28 cellular contexts compared by ENCODE assay signal in the genomic region with DNA sequence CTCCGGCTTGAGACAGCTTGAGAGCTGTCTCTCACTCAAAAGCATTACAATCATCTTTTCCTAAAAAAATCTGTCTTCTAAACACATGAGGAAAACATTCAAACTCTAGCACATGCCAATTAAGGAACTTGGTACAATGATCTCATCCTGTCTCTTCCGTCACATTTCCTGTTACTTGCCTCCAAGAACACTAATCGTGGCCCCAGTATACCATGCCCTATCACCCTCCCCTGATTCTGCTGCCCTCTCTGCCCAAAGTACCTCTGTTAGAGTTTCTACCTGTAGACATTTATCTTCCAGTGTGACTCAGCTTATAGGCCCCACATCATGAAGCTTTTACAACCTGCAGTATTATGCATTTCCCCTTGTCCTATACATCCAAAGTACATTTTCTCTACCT. TPM values are rescaled to one million over a fixed set of nuclear protein-coding genes. Genes with fewer than 3 reads are reported as not detected.
"Had no signal": no experiment of that assay in that cellular context is flagged by ENCODE, and none has a peak within 500 bp of the region (broad histone marks: within the 10 kb centered on the region; RNA-seq: fewer than 3 reads in every experiment).

No MANE protein-coding gene starts in this region.

- H3K27me3 ChIP-seq: right lobe of liver, testis, upper lobe of left lung had no signal

- H3K36me3 Mint-ChIP-seq: activated naive CD4-positive, alpha-beta T cell treated with anti-CD3 and anti-CD28 coated beads, Interleukin-2, amount 50 U/mL, for 72 hours; naive thymus-derived CD4-positive, alpha-beta T cell; stimulated activated naive B cell treated with anti-CD40 and anti-IgM and Interleukin-4, amounts not matched to agents 10 μg/mL and 1 μg/mL and 100 μg/mL, for 72 hours had no signal

- H3K27ac ChIP-seq: epithelial cell of prostate, heart right ventricle, lower lobe of right lung, right lobe of liver, testis, upper lobe of left lung, WERI-Rb-1 had no signal

- H3K27ac Mint-ChIP-seq: activated naive CD4-positive, alpha-beta T cell treated with anti-CD3 and anti-CD28 coated beads, Interleukin-2, amount 50 U/mL, for 72 hours; activated T-cell treated with anti-CD3 and anti-CD28 coated beads, Interleukin-2, amount 50 U/mL, for 24 hours; activated T-helper 17 cell treated with anti-CD3 and anti-CD28 coated beads, Interleukin-2, amount 50 U/mL, for 72 hours; endodermal cell; naive thymus-derived CD4-positive, alpha-beta T cell; stimulated activated naive B cell treated with anti-CD40 and anti-IgM and Interleukin-4, amounts not matched to agents 10 μg/mL and 1 μg/mL and 100 μg/mL, for 72 hours; T-helper 2 cell treated with Interferon-gamma antibody and Interleukin-4, amounts not matched to agents 5 μg/mL and 100 μg/mL, for 36 hours had no signal

- H3K27me3 Mint-ChIP-seq: central memory CD8-positive, alpha-beta T cell had no signal

- H3K4me1 Mint-ChIP-seq: activated T-helper 17 cell treated with anti-CD3 and anti-CD28 coated beads, Interleukin-2, amount 50 U/mL, for 72 hours; central memory CD8-positive, alpha-beta T cell; naive thymus-derived CD4-positive, alpha-beta T cell; neural crest cell; stimulated activated naive B cell treated with anti-CD40 and anti-IgM and Interleukin-4, amounts not matched to agents 10 μg/mL and 1 μg/mL and 100 μg/mL, for 72 hours had no signal

- H3K4me3 ChIP-seq: heart right ventricle, lower lobe of right lung, right lobe of liver, smooth muscle cell, testis, upper lobe of left lung had no signal

- H3K9me3 ChIP-seq: heart right ventricle, lower lobe of right lung, right lobe of liver, testis, upper lobe of left lung had no signal

- H3K4me3 Mint-ChIP-seq: activated T-cell treated with anti-CD3 and anti-CD28 coated beads, Interleukin-2, amount 50 U/mL, for 24 hours; activated T-helper 17 cell treated with anti-CD3 and anti-CD28 coated beads, Interleukin-2, amount 50 U/mL, for 72 hours; central memory CD8-positive, alpha-beta T cell; endodermal cell; naive thymus-derived CD4-positive, alpha-beta T cell; neural crest cell; stimulated activated naive B cell treated with anti-CD40 and anti-IgM and Interleukin-4, amounts not matched to agents 10 μg/mL and 1 μg/mL and 100 μg/mL, for 72 hours; T-helper 2 cell treated with Interferon-gamma antibody and Interleukin-4, amounts not matched to agents 5 μg/mL and 100 μg/mL, for 36 hours had no signal

- H3K9me3 Mint-ChIP-seq: activated naive CD4-positive, alpha-beta T cell treated with anti-CD3 and anti-CD28 coated beads, Interleukin-2, amount 50 U/mL, for 72 hours; activated T-cell treated with anti-CD3 and anti-CD28 coated beads, Interleukin-2, amount 50 U/mL, for 24 hours; activated T-helper 17 cell treated with anti-CD3 and anti-CD28 coated beads, Interleukin-2, amount 50 U/mL, for 72 hours; endodermal cell; neural crest cell; stimulated activated naive B cell treated with anti-CD40 and anti-IgM and Interleukin-4, amounts not matched to agents 10 μg/mL and 1 μg/mL and 100 μg/mL, for 72 hours; T-helper 2 cell treated with Interferon-gamma antibody and Interleukin-4, amounts not matched to agents 5 μg/mL and 100 μg/mL, for 36 hours had no signal

- DNase-seq: activated CD4-positive, alpha-beta T cell treated with anti-CD3 and anti-CD28 coated beads, Interleukin-2, amount 50 U/mL, for 1 hour; activated CD4-positive, CD25-positive, alpha-beta regulatory T cell treated with anti-CD3 and anti-CD28 coated beads, Interleukin-2, amount 50 U/mL, for 72 hours; activated CD8-positive, alpha-beta memory T cell treated with anti-CD3 and anti-CD28 coated beads, Interleukin-2, amount 50 U/mL, for 4 hours; activated T-cell treated with anti-CD3 and anti-CD28 coated beads, Interleukin-2, amount 50 U/mL, for 24 hours; aorta; endodermal cell; heart right ventricle; kidney; lower lobe of right lung; mesendoderm; naive thymus-derived CD4-positive, alpha-beta T cell; occipital lobe; posterior cingulate gyrus; right lobe of liver; stimulated activated CD4-positive, alpha-beta T cell treated with anti-CD3 and anti-CD28 coated beads, Interleukin-2, amount 100 ng/mL, for 48 hours; stimulated activated CD8-positive, alpha-beta memory T cell treated with anti-CD3 and anti-CD28 coated beads, Interleukin-4, amount 100 ng/mL, for 48 hours; stimulated activated naive B cell treated with anti-CD40 and anti-IgM and Interleukin-4, amounts not matched to agents 10 μg/mL and 1 μg/mL and 100 μg/mL, for 72 hours; testis; upper lobe of left lung; WERI-Rb-1 had no signal

- H3K4me1 ChIP-seq: heart right ventricle, lower lobe of right lung, right lobe of liver, testis had no signal

- ATAC-seq: activated naive CD4-positive, alpha-beta T cell treated with anti-CD3 and anti-CD28 coated beads, Interleukin-2, amount 50 U/mL, for 72 hours; activated T-helper 17 cell treated with anti-CD3 and anti-CD28 coated beads, Interleukin-2, amount 50 U/mL, for 72 hours; left lobe of liver; lower lobe of right lung; naive thymus-derived CD4-positive, alpha-beta T cell; right lobe of liver; stimulated activated naive B cell treated with anti-CD40 and anti-IgM and Interleukin-4, amounts not matched to agents 10 μg/mL and 1 μg/mL and 100 μg/mL, for 72 hours had no signal

- H3K36me3 ChIP-seq: heart right ventricle, lower lobe of right lung, right lobe of liver, upper lobe of left lung, WERI-Rb-1 had no signal

RNA-seq across cellular contexts. Expression of a gene that starts 9.2 kb away (rescaled TPM):
- total RNA-seq: activated naive CD4-positive, alpha-beta T cell treated with anti-CD3 and anti-CD28 coated beads, Interleukin-2, amount 50 U/mL, for 72 hours; activated T-helper 17 cell treated with anti-CD3 and anti-CD28 coated beads, Interleukin-2, amount 50 U/mL, for 72 hours; naive thymus-derived CD4-positive, alpha-beta T cell had no signal
